11 cellular contexts compared by ENCODE assay signal in genomic region chr11:102553835-102554282, GRCh38. TPM values are rescaled to one million over a fixed set of nuclear protein-coding genes. Genes with fewer than 3 reads are reported as not detected.
DNase-seq lines count a peak whose midpoint lies in the region; ATAC-seq and TF ChIP-seq lines count a peak whose summit lies in the region.
"Had no signal": no experiment of that assay in that cellular context is flagged by ENCODE, and none has a peak within 500 bp of the region (broad histone marks: within the 10 kb centered on the region; RNA-seq: fewer than 3 reads in every experiment).

No MANE protein-coding gene starts in this region.

- H3K4me1 Mint-ChIP-seq in MCF 10A (ENCODE audit: insufficient read depth, unreplicated experiment): peaks cover 32% of the 10 kb centered on the region

- H3K36me3 Mint-ChIP-seq in MCF 10A (ENCODE audit: insufficient read depth, unreplicated experiment): no peaks in the 10 kb centered on the region
- H3K36me3 Mint-ChIP-seq: activated CD4-positive, alpha-beta memory T cell treated with anti-CD3 and anti-CD28 coated beads for 36 hours; brain had no signal

- CTCF ChIA-PET in MCF 10A (lab: Yijun Ruan, JAX): interaction anchor here (0.6 to 3.2 kb wide), 8 partner anchors 9 to 274 kb away, joined by 3 to 20 read pairs (median 3); no protein-coding TSS in a partner anchor

- no peaks in the 10 kb centered on the region for H3K9me3 Mint-ChIP-seq in MCF 10A (ENCODE audit: unreplicated experiment)
- H3K9me3 Mint-ChIP-seq: activated CD4-positive, alpha-beta memory T cell treated with anti-CD3 and anti-CD28 coated beads for 36 hours had no signal

- ATAC-seq in GM18499 (IDR thresholded peaks at IDR 0.05; ENCODE audit: insufficient read depth, unreplicated experiment): peak; percentile 91
- peak; percentile 73 for ATAC-seq in GM21381 (IDR thresholded peaks at IDR 0.05; ENCODE audit: unreplicated experiment)
- peak; percentile 62 for ATAC-seq in HG03097 (IDR thresholded peaks at IDR 0.05; ENCODE audit: low FRiP score, unreplicated experiment)
- ATAC-seq: gastrocnemius medialis had no signal

- DNase-seq in MCF 10A (ENCODE audit: unreplicated experiment): peak; percentile 46
- DNase-seq in NCI-H1092 (lab: John Stamatoyannopoulos, UW): no peak
- DNase-seq in NCI-H187 treated with DMSO at 0.1 percent for 48 hours (lab: John Stamatoyannopoulos, UW): no peak
- DNase-seq in DMS153 (lab: John Stamatoyannopoulos, UW): no peak
- DNase-seq in activated CD4-positive, CD25-positive, alpha-beta regulatory T cell (lab: John Stamatoyannopoulos, UW): no peak
- DNase-seq: activated CD4-positive, alpha-beta memory T cell treated with anti-CD3 and anti-CD28 coated beads for 36 hours; gastrocnemius medialis had no signal

- intact Hi-C loops in MCF 10A (cut with micrococcal nuclease): no loop called here

- no peaks in the 10 kb centered on the region for H3K27me3 Mint-ChIP-seq in MCF 10A (ENCODE audit: insufficient read depth, unreplicated experiment)

- peak overlapping the region; percentile 37 for H3K27ac Mint-ChIP-seq in MCF 10A (ENCODE audit: low read depth, unreplicated experiment)
- H3K27ac Mint-ChIP-seq: activated CD4-positive, alpha-beta memory T cell treated with anti-CD3 and anti-CD28 coated beads for 36 hours; brain had no signal

- no peak for TF ChIP-seq CTCF in MCF 10A (IDR thresholded peaks at IDR 0.05; ENCODE audit: unreplicated experiment)

- H3K4me3 Mint-ChIP-seq in MCF 10A (ENCODE audit: unreplicated experiment): no peak overlapping the region
- H3K4me3 Mint-ChIP-seq: activated CD4-positive, alpha-beta memory T cell treated with anti-CD3 and anti-CD28 coated beads for 36 hours; brain had no signal

- no TSS peak for BruUV-seq in MCF 10A (replicated peaks; lab: Mats Ljungman, UMichigan)

- POLR2A ChIA-PET in MCF 10A (lab: Yijun Ruan, JAX): interaction anchor here (0.6 to 2.7 kb wide), 25 partner anchors 9 to 897 kb away, joined by 3 to 28 read pairs (median 4); partner anchors contain the start of gene MMP7

RNA-seq across cellular contexts. Expression of gene MMP7, which starts 23.3 kb away (rescaled TPM):
- not detected in 2 replicates for total RNA-seq in MCF 10A (2022)
- total RNA-seq: activated CD4-positive, alpha-beta memory T cell treated with anti-CD3 and anti-CD28 coated beads for 36 hours; gastrocnemius medialis had no signal
